In genomic region chr2:189267925-189268579, GRCh38 we compare ENCODE assay signal across 18 cellular contexts.
A peak's percentile ranks its signal among the peaks of the same experiment; 100 is the strongest.
DNase-seq lines count a peak whose midpoint lies in the region; ATAC-seq, FAIRE-seq and TF ChIP-seq lines count a peak whose summit lies in the region.
"Had no signal": no experiment of that assay in that cellular context is flagged by ENCODE, and none has a peak within 500 bp of the region (broad histone marks: within the 10 kb centered on the region; RNA-seq: fewer than 3 reads in every experiment).

No MANE protein-coding gene starts in this region.

- peak overlapping the region; percentile 80 for H2AFZ ChIP-seq in ACC112 (ENCODE audit: low read length, unreplicated experiment)

- no peak for TF ChIP-seq POLR2A in GM12892 (IDR thresholded peaks at IDR 0.05; ENCODE audit: low read depth, low read length)

- no peaks in the 10 kb centered on the region for H3K79me2 ChIP-seq in ACC112 (ENCODE audit: control insufficient read depth, insufficient read depth, low read length, unreplicated experiment)

- H3K36me3 ChIP-seq in ACC112 (ENCODE audit: insufficient read depth, low read length) (no peaks in the 10 kb centered on the region), HAP-1 (replicated peaks) (no peaks in the 10 kb centered on the region)
- H3K36me3 ChIP-seq: cardiac muscle cell, neutrophil, spleen had no signal

- no peak for TF ChIP-seq CTCF in omental fat pad (IDR thresholded peaks at IDR 0.05)

- in situ Hi-C loops in HAP-1 (cut with MboI; ENCODE audit: low sequenced_read_pairs): no loop called here

- H3K9me3 ChIP-seq in HAP-1: no peaks in the 10 kb centered on the region
- H3K9me3 ChIP-seq: neutrophil had no signal

- ATAC-seq in omental fat pad (ENCODE audit: low FRiP score): peak; percentile 66
- no peak for ATAC-seq in HG03565 (IDR thresholded peaks at IDR 0.05; ENCODE audit: unreplicated experiment)
- ATAC-seq: Panc1 had no signal

- H3K27me3 ChIP-seq in ACC112 (ENCODE audit: insufficient read depth, low read length) (no peaks in the 10 kb centered on the region), HAP-1 (ENCODE audit: low read depth) (no peaks in the 10 kb centered on the region)
- H3K27me3 ChIP-seq: cardiac muscle cell, neutrophil, spleen had no signal

- H3K27ac ChIP-seq in ACC112 (ENCODE audit: low read depth, low read length) (peak overlapping the region; percentile 100), epithelial cell of prostate (peak overlapping the region; percentile 10)
- H3K27ac ChIP-seq: cardiac muscle cell, neutrophil, spleen had no signal

- peak; percentile 45 for FAIRE-seq in RCC 7860 (lab: Jason Lieb, UNC)
- FAIRE-seq in GM12892 (lab: Jason Lieb, UNC): no peak

- no peak overlapping the region for H3K4me3 ChIP-seq in ACC112 (ENCODE audit: low read depth, low read length)
- H3K4me3 ChIP-seq in HAP-1: no peak overlapping the region
- H3K4me3 ChIP-seq: cardiac muscle cell, lung, spleen had no signal

- H3K4me1 ChIP-seq in ACC112 (ENCODE audit: control insufficient read depth, insufficient read depth, low read length, unreplicated experiment) (peaks cover 28% of the 10 kb centered on the region), HAP-1 (no peaks in the 10 kb centered on the region)
- H3K4me1 ChIP-seq: spleen had no signal

- DNase-seq in RCC 7860 (ENCODE audit: low spot score): no peak
- DNase-seq in epithelial cell of prostate (ENCODE audit: low read depth, low spot score): no peak
- no peak for DNase-seq in omental fat pad (ENCODE audit: low spot score)
- DNase-seq in GM12892 (ENCODE audit: insufficient read length): no peak
- no peak for DNase-seq in HAP-1 (ENCODE audit: low spot score in 2 of 2)
- no peak for DNase-seq in LoVo (ENCODE audit: low spot score)
- DNase-seq: activated CD4-positive, alpha-beta T cell treated with anti-CD3 and anti-CD28 coated beads, Interleukin-2, amount 10 ng/mL, durations not matched to agents 7 days and 5 days; AML-193; DMS 273 treated with DMSO at 0.1 percent for 48 hours; NCI-H146; NCI-H524; spleen had no signal
